13 cellular contexts compared by ENCODE assay signal in genomic region chr5:172957458-172957857, GRCh38. TPM values are rescaled to one million over a fixed set of nuclear protein-coding genes. Genes with fewer than 3 reads are reported as not detected.
A peak's percentile ranks its signal among the peaks of the same experiment; 100 is the strongest.
DNase-seq lines count a peak whose midpoint lies in the region; ATAC-seq, FAIRE-seq and TF ChIP-seq lines count a peak whose summit lies in the region.
"Had no signal": no experiment of that assay in that cellular context is flagged by ENCODE, and none has a peak within 500 bp of the region (broad histone marks: within the 10 kb centered on the region; RNA-seq: fewer than 3 reads in every experiment).

No MANE protein-coding gene starts in this region.

- TF ChIP-seq POLR2A in GM12878 (IDR thresholded peaks at IDR 0.05; ENCODE audit: low read depth, low read length): no peak

- peaks cover 5 to 15% (median 6%) of the 10 kb centered on the region in 3 donors for H3K27me3 Mint-ChIP-seq in CD14-positive monocyte (ENCODE audit: low read depth in 3 of 3)
- H3K27me3 Mint-ChIP-seq in nephron (ENCODE audit: low read depth): no peaks in the 10 kb centered on the region

- DNase-seq in CD14-positive monocyte (ENCODE audit: low spot score) (no peak), GM23248 (no peak), GM12878 (ENCODE audit: low read depth, low spot score) (no peak), amygdala (lab: John Stamatoyannopoulos, UW) (no peak), frontal cortex (ENCODE audit: low spot score in 2 of 2) (no peak)
- DNase-seq in activated CD4-positive, alpha-beta T cell treated with anti-CD3 and anti-CD28 coated beads for 1 hour: no peak
- DNase-seq: activated CD4-positive, alpha-beta T cell treated with anti-CD3 and anti-CD28 coated beads, Interleukin-2, amount 50 U/mL, for 4 hours; NCI-H1048; NCI-H446 had no signal

- H3K36me3 ChIP-seq in GM23248 (ENCODE audit: low read depth) (no peaks in the 10 kb centered on the region), GM12878 (ENCODE audit: control insufficient read depth in 2 of 2, insufficient read depth in 2 of 2, low read length in 1 of 2) (no peaks in the 10 kb centered on the region)

- H3F3A ChIP-seq in GM23248 (ENCODE audit: insufficient read depth): peaks cover 51% of the 10 kb centered on the region

- SMC1A ChIA-PET in GM12878 (lab: Charles Lee; ENCODE audit: uncharacterized antibody, unreplicated experiment): no interaction called here

- no peak for TF ChIP-seq CTCF in CD14-positive monocyte (IDR thresholded peaks at IDR 0.05)
- no peak for TF ChIP-seq CTCF in GM12878 (IDR thresholded peaks at IDR 0.05 in 2 of 3, conservative IDR thresholded peaks at IDR 0.05 in 1 of 3; ENCODE audit: control insufficient read depth in 2 of 3, extremely low read depth in 1 of 3, insufficient read depth in 1 of 3, low read depth in 3 of 3, low read length in 3 of 3)
- no peak for TF ChIP-seq CTCF in nephron (IDR thresholded peaks at IDR 0.05; ENCODE audit: unreplicated experiment in 3 of 3)

- H3K79me2 ChIP-seq in GM23248 (ENCODE audit: insufficient read depth) (peaks cover 39% of the 10 kb centered on the region), GM12878 (ENCODE audit: control insufficient read depth, insufficient read depth, low read length) (peaks cover 12% of the 10 kb centered on the region)

- no peak for FAIRE-seq in GM12878 (lab: Jason Lieb, UNC)
- FAIRE-seq in frontal cortex (lab: Jason Lieb, UNC): no peak
- FAIRE-seq: keratinocyte had no signal

- in situ Hi-C loops in GM23248 (cut with MboI) (no loop called here), GM12878 (cut with MboI) (no loop called here)

- no peak overlapping the region for H3K4me2 ChIP-seq in GM23248 (ENCODE audit: unreplicated experiment)
- no peak overlapping the region for H3K4me2 ChIP-seq in GM12878 (ENCODE audit: control insufficient read depth, insufficient read depth)

- H3K27me3 ChIP-seq in GM23248 (replicated peaks; ENCODE audit: insufficient read depth) (no peaks in the 10 kb centered on the region), GM12878 (replicated peaks in 1 of 2; ENCODE audit: control insufficient read depth in 2 of 2, insufficient read depth in 2 of 2, low read length in 1 of 2) (no peaks in the 10 kb centered on the region)
- H3K27me3 ChIP-seq: foreskin keratinocyte had no signal

- H4K20me1 ChIP-seq in GM23248 (ENCODE audit: insufficient read depth) (no peaks in the 10 kb centered on the region), GM12878 (ENCODE audit: control insufficient read depth, insufficient read depth) (no peaks in the 10 kb centered on the region)

- POLR2A ChIA-PET in GM12878 (lab: Charles Lee): no interaction called here

- RAD21 ChIA-PET in GM12878 (lab: Charles Lee; ENCODE audit: unreplicated experiment): no interaction called here

- H3K9ac ChIP-seq in GM23248: no peak overlapping the region
- no peak overlapping the region for H3K9ac ChIP-seq in GM12878 (ENCODE audit: control insufficient read depth, insufficient read depth, low read length)

- H3K9me2 ChIP-seq in GM23248 (ENCODE audit: insufficient read depth): no peaks in the 10 kb centered on the region

- H3K9me3 ChIP-seq in GM23248 (ENCODE audit: low read depth) (no peaks in the 10 kb centered on the region), GM12878 (replicated peaks; ENCODE audit: control insufficient read depth, insufficient read depth, low read length) (no peaks in the 10 kb centered on the region)

- peaks cover 46% of the 10 kb centered on the region for H3K4me1 ChIP-seq in GM23248 (ENCODE audit: insufficient read depth)
- H3K4me1 ChIP-seq in GM12878 (ENCODE audit: control insufficient read depth, insufficient read depth, low read length): no peaks in the 10 kb centered on the region; the same call in 1 of the 2 replicates

- WGBS in GM23248 (ENCODE audit: low coverage in 1 of 2, low lambda C conversion rate in 2 of 2, missing lambda C conversion rate in 2 of 2), 2 experiments: 72 to 74% methylated on average over 4 to 5 of the region's 5 CpGs
- WGBS in GM12878 (ENCODE audit: insufficient coverage, insufficient replicate concordance, low lambda C conversion rate, missing lambda C conversion rate): 87% methylated on average over 5 of the region's 5 CpGs

- H3K4me3 Mint-ChIP-seq in CD14-positive monocyte: no peak overlapping the region
- peak overlapping the region; percentile 63 to 99 (median 96) for H3K4me3 Mint-ChIP-seq in nephron

- intact Hi-C loops in CD14-positive monocyte (cut with micrococcal nuclease): no loop called here
- intact Hi-C loops in GM12878 (cut with micrococcal nuclease; ENCODE audit: unreplicated experiment): no loop called here

- H3K27ac ChIP-seq in GM23248 (peak overlapping the region; percentile 99), GM12878 (ENCODE audit: control insufficient read depth, insufficient read depth) (no peak overlapping the region)
- H3K27ac ChIP-seq: foreskin keratinocyte had no signal

- TF ChIP-seq RAD21 in GM12878 (IDR thresholded peaks at IDR 0.05; ENCODE audit: insufficient read depth, low read depth, low read length): no peak

- CTCF ChIA-PET in GM12878 (lab: Yijun Ruan, JAX): no interaction called here

- no TSS peak for BruUV-seq in GM12878 (replicated peaks; lab: Mats Ljungman, UMichigan)

- peaks cover 25% of the 10 kb centered on the region for H3K4me1 Mint-ChIP-seq in CD14-positive monocyte
- peaks cover 55% of the 10 kb centered on the region for H3K4me1 Mint-ChIP-seq in nephron

- peaks cover 0 to 3% (median 0%) of the 10 kb centered on the region in 7 donors for H3K9me3 Mint-ChIP-seq in CD14-positive monocyte
- H3K9me3 Mint-ChIP-seq in nephron: no peaks in the 10 kb centered on the region

- H3K4me3 ChIP-seq in GM23248 (no peak overlapping the region), GM12878 (no peak overlapping the region)

- H3K27ac Mint-ChIP-seq in CD14-positive monocyte (peak overlapping the region in 5 of 7 donors; percentile 2 to 54 (median 20)), nephron (peak overlapping the region in 2 of 3 experiments; percentile 3 to 78)

- no peak for ATAC-seq in GM12878
- ATAC-seq: right cardiac atrium had no signal

- H3K36me3 Mint-ChIP-seq in CD14-positive monocyte (peaks cover 10 to 12% of the 10 kb centered on the region in 2 donors), nephron (ENCODE audit: low read depth) (no peaks in the 10 kb centered on the region)

- no peak overlapping the region for H2AFZ ChIP-seq in GM23248
- no peak overlapping the region for H2AFZ ChIP-seq in GM12878 (ENCODE audit: control insufficient read depth, low read depth, low read length)

- TF ChIP-seq EP300 in GM12878 (IDR thresholded peaks at IDR 0.05; ENCODE audit: borderline replicate concordance in 1 of 2, control insufficient read depth in 1 of 2, low read depth in 2 of 2, low read length in 2 of 2): no peak

TF ChIP-seq in GM12878, 131 proteins besides CTCF, POLR2A, EP300 and RAD21:
- TF ChIP-seq ZNF24 (IDR thresholded peaks at IDR 0.05): peak; percentile 89
- TF ChIP-seq MEF2B (IDR thresholded peaks at IDR 0.05; ENCODE audit: partially characterized antibody, poor library complexity, severe bottlenecking): no peak

RNA-seq across cellular contexts. Expression of gene RPL26L1, which starts 1.8 kb away (rescaled TPM):
- polyA plus RNA-seq in CD14-positive monocyte (10 to 100 TPM; 58.6 to 60.9 TPM), GM23248 (2016; fragmentation: Nextera tagmentation; extraction: Ambion mirVana) (102 and 104 TPM in 2 replicates), GM12878 (2011; rRNA removed) (121 and 139 TPM in 2 replicates), GM12878 (2014; fragmentation: Illumina TruSeq; extraction: Trizol) (76.4 and 93.7 TPM in 2 replicates), GM12878 (2014; fragmentation: Nextera tagmentation; extraction: Ambion mirVana) (100 to 1,000 TPM; 326 to 331 TPM), GM12878 (2014; rRNA removed) (83.3 and 97.2 TPM in 2 replicates), GM12878 (2016; fragmentation: Nextera tagmentation; extraction: Ambion mirVana) (100 to 1,000 TPM; 183 TPM)
- total RNA-seq in GM23248 (2014; rRNA removed; shearing (Covaris generic)): 24.3 and 30.7 TPM in 2 replicates
- 3.8 and 5.7 TPM in 2 replicates for total RNA-seq in GM12878 (2013; cell fraction: nucleolus; rRNA removed)
- total RNA-seq in GM12878 (2014; rRNA removed) (61.5 and 64.4 TPM in 2 replicates), GM12878 (2014; rRNA removed; fragmentation: Illumina TruSeq; extraction: Trizol) (89.2 and 92.8 TPM in 2 replicates), GM12878 (2021) (61.1 and 67.2 TPM in 2 replicates), frontal cortex (33.8 TPM)
- polyA plus RNA-seq in GM12878 (2011; ENCODE audit: low read depth): 96.8 TPM
- polyA plus RNA-seq in GM12878 (2011; cell fraction: cytosol; rRNA removed): 83.6 and 127 TPM in 2 replicates
- 62.9 and 70.5 TPM in 2 replicates for polyA plus RNA-seq in GM12878 (2011; cell fraction: nucleus; rRNA removed)
- 56.1 and 57.3 TPM in 2 replicates for polyA plus RNA-seq in GM12878 (2012)
- 40.9 and 57.4 TPM in 2 replicates for polyA minus RNA-seq in GM12878 (2011; rRNA and poly(A)+ RNA removed)
- polyA minus RNA-seq in GM12878 (2011; cell fraction: cytosol; rRNA and poly(A)+ RNA removed): 11.9 and 21.1 TPM in 2 replicates
- polyA minus RNA-seq in GM12878 (2011; cell fraction: nucleus; rRNA and poly(A)+ RNA removed): 7.1 and 13.2 TPM in 2 replicates

RNA-seq across cellular contexts. Expression of gene ATP6V0E1, which starts 26.1 kb away (rescaled TPM):
- 100 to 1,000 TPM; 698 to 760 TPM for polyA plus RNA-seq in CD14-positive monocyte
- 175 and 204 TPM in 2 replicates for total RNA-seq in GM23248 (2014; rRNA removed; shearing (Covaris generic))
- 675 and 702 TPM in 2 replicates for polyA plus RNA-seq in GM23248 (2016; fragmentation: Nextera tagmentation; extraction: Ambion mirVana)
- 109 and 116 TPM in 2 replicates for total RNA-seq in GM12878 (2013; cell fraction: nucleolus; rRNA removed)
- total RNA-seq in GM12878 (2014; rRNA removed): 138 and 143 TPM in 2 replicates
- 145 and 150 TPM in 2 replicates for total RNA-seq in GM12878 (2014; rRNA removed; fragmentation: Illumina TruSeq; extraction: Trizol)
- 152 and 163 TPM in 2 replicates for total RNA-seq in GM12878 (2021)
- 386 TPM for polyA plus RNA-seq in GM12878 (2011; ENCODE audit: low read depth)
- 448 and 499 TPM in 2 replicates for polyA plus RNA-seq in GM12878 (2011; rRNA removed)
- polyA plus RNA-seq in GM12878 (2011; cell fraction: cytosol; rRNA removed): 209 and 232 TPM in 2 replicates
- polyA plus RNA-seq in GM12878 (2011; cell fraction: nucleus; rRNA removed): 138 and 238 TPM in 2 replicates
- 225 and 685 TPM in 2 replicates for polyA plus RNA-seq in GM12878 (2012)
- 219 and 238 TPM in 2 replicates for polyA plus RNA-seq in GM12878 (2014; fragmentation: Illumina TruSeq; extraction: Trizol)
- 100 to 1,000 TPM; 627 to 787 TPM for polyA plus RNA-seq in GM12878 (2014; fragmentation: Nextera tagmentation; extraction: Ambion mirVana)
- polyA plus RNA-seq in GM12878 (2014; rRNA removed): 149 and 178 TPM in 2 replicates
- polyA plus RNA-seq in GM12878 (2016; fragmentation: Nextera tagmentation; extraction: Ambion mirVana): 100 to 1,000 TPM; 393 to 410 TPM
- 185 and 211 TPM in 2 replicates for polyA minus RNA-seq in GM12878 (2011; rRNA and poly(A)+ RNA removed)
- polyA minus RNA-seq in GM12878 (2011; cell fraction: cytosol; rRNA and poly(A)+ RNA removed): 41.8 and 51.5 TPM in 2 replicates
- 30.3 and 51.4 TPM in 2 replicates for polyA minus RNA-seq in GM12878 (2011; cell fraction: nucleus; rRNA and poly(A)+ RNA removed)
- 35.1 TPM for total RNA-seq in frontal cortex

Comparison
In these comparisons a context has a peak if more than half of its experiments do, and no peak if none do; other contexts are left out.
1. H3K4me3 Mint-ChIP-seq: peak in nephron (3 of 3); none in CD14-positive monocyte (0 of 2).